ENCODE assay signal across 18 cellular contexts in the genomic region with DNA sequence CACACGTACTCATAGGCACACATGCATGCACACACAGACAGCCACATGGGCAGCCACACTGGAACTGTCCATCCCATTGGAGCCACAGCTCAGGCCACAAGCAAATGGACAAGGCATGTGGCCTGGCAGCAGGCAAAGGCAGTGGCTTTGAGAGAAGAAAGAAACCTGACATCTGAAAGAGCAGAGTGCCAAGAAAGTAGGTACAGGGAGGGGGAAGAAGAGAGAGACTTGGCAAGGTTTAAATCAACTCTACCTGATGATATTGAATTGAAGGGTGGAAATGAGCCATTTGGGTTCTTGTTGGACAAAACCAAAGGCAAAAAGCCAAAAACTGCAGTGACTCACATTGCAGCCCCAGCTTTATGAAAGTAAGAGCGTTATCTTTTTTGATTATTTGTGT.
"Had no signal": no experiment of that assay in that cellular context is flagged by ENCODE, and none has a peak within 500 bp of the region (broad histone marks: within the 10 kb centered on the region; RNA-seq: fewer than 3 reads in every experiment).

No MANE protein-coding gene starts in this region.

- H3K27ac Mint-ChIP-seq: endodermal cell; naive B cell; nephron; stimulated activated effector memory CD8-positive, alpha-beta T cell treated with anti-CD3 and anti-CD28 coated beads, Interleukin-12 subunit alpha, Interleukin-12 subunit beta, amount 100 ng/mL, for 72 hours had no signal

- DNase-seq: dermis blood vessel endothelial cell; endodermal cell; gastrocnemius medialis; heart right ventricle; hypothalamus; kidney glomerular epithelial cell; mesendoderm; naive B cell; psoas muscle; retina; right lobe of liver; stimulated activated CD4-positive, alpha-beta T cell treated with anti-CD3 and anti-CD28 coated beads, Interleukin-4, amount 100 ng/mL, for 1 hour; stimulated activated CD8-positive, alpha-beta memory T cell treated with anti-CD3 and anti-CD28 coated beads, Interleukin-4, amount 100 ng/mL, for 48 hours; stimulated activated naive CD8-positive, alpha-beta T cell treated with anti-CD3 and anti-CD28 coated beads, Interleukin-15, Interleukin-2, amounts not matched to agents 100 U/mL and 50 U/mL, for 24 hours; thyroid gland; upper lobe of right lung had no signal

- H3K9me3 Mint-ChIP-seq: endodermal cell; nephron; stimulated activated effector memory CD8-positive, alpha-beta T cell treated with anti-CD3 and anti-CD28 coated beads, Interleukin-12 subunit alpha, Interleukin-12 subunit beta, amount 100 ng/mL, for 72 hours had no signal

- ATAC-seq: gastrocnemius medialis; heart right ventricle; psoas muscle; right lobe of liver; stimulated activated effector memory CD8-positive, alpha-beta T cell treated with anti-CD3 and anti-CD28 coated beads, Interleukin-12 subunit alpha, Interleukin-12 subunit beta, amount 100 ng/mL, for 72 hours; stimulated activated naive CD8-positive, alpha-beta T cell treated with anti-CD3 and anti-CD28 coated beads, Interleukin-15, Interleukin-2, amounts not matched to agents 100 U/mL and 50 U/mL, for 24 hours; upper lobe of right lung had no signal

- H3K4me1 Mint-ChIP-seq: naive B cell; nephron; stimulated activated effector memory CD8-positive, alpha-beta T cell treated with anti-CD3 and anti-CD28 coated beads, Interleukin-12 subunit alpha, Interleukin-12 subunit beta, amount 100 ng/mL, for 72 hours had no signal

- H3K36me3 Mint-ChIP-seq: naive B cell; stimulated activated effector memory CD8-positive, alpha-beta T cell treated with anti-CD3 and anti-CD28 coated beads, Interleukin-12 subunit alpha, Interleukin-12 subunit beta, amount 100 ng/mL, for 72 hours had no signal

- H3K4me3 Mint-ChIP-seq: endodermal cell; naive B cell; nephron; stimulated activated effector memory CD8-positive, alpha-beta T cell treated with anti-CD3 and anti-CD28 coated beads, Interleukin-12 subunit alpha, Interleukin-12 subunit beta, amount 100 ng/mL, for 72 hours had no signal
